8 cellular contexts compared by ENCODE assay signal in genomic region chrX:47193475-47194241, GRCh38.
DNase-seq lines count a peak whose midpoint lies in the region; ATAC-seq and TF ChIP-seq lines count a peak whose summit lies in the region.

Gene UBA1, plus strand, starts transcription at chrX:47193829. Its CDS starts 4,974 bp downstream, at chrX:47198803.

- TF ChIP-seq CTCF in AG09309 (IDR thresholded peaks at IDR 0.05; ENCODE audit: control insufficient read depth, insufficient read depth, low read depth, low read length, missing control alignments), result peak; percentile 81

- TF ChIP-seq POLR2A in GM18951 (IDR thresholded peaks at IDR 0.05; ENCODE audit: extremely low read depth, insufficient read depth, insufficient read length), result peak; percentile 90

- DNase-seq in AG09309 (ENCODE audit: low read depth), result peak; percentile 89
- DNase-seq in NCI-H345 treated with DMSO at 0.1 percent for 48 hours (lab: John Stamatoyannopoulos, UW; ENCODE audit: unreplicated experiment), result peak; percentile 91
- peak; percentile 76 to 90 (median 82) for DNase-seq in activated CD4-positive, CD25-positive, alpha-beta regulatory T cell (lab: John Stamatoyannopoulos, UW)
- DNase-seq in central memory CD4-positive, alpha-beta T cell, result peak; percentile 97
- DNase-seq in iris pigment epithelial cell (ENCODE audit: low read depth), result peak; percentile 96
- peak; percentile 81 for DNase-seq in stimulated activated CD4-positive, alpha-beta T cell treated with anti-CD3 and anti-CD28 coated beads, Interleukin-12 subunit alpha, Interleukin-12 subunit beta, amount 100 ng/mL, for 4 hours

- peak; percentile 84 for ATAC-seq in HG03342 (IDR thresholded peaks at IDR 0.05; ENCODE audit: unreplicated experiment)

- peak within 1 kb of the TSS; percentile 97 for H3K4me3 ChIP-seq in AG09309 (ENCODE audit: control insufficient read depth, low read depth, low read length)

- in situ Hi-C loops in GM18951 (cut with MboI; ENCODE audit: low sequenced_read_pairs, unreplicated experiment), result loop anchor here (25.0 kb wide), 1 partner anchor 319 kb away; no protein-coding TSS in a partner anchor

Comparison
In these comparisons a context has a peak if more than half of its experiments do, and no peak if none do; other contexts are left out.
1. Peak in every context shown above with its lines: DNase-seq, ATAC-seq and H3K4me3 ChIP-seq.